Comparison of ENCODE assay signal across 8 cellular contexts in the genomic region with DNA sequence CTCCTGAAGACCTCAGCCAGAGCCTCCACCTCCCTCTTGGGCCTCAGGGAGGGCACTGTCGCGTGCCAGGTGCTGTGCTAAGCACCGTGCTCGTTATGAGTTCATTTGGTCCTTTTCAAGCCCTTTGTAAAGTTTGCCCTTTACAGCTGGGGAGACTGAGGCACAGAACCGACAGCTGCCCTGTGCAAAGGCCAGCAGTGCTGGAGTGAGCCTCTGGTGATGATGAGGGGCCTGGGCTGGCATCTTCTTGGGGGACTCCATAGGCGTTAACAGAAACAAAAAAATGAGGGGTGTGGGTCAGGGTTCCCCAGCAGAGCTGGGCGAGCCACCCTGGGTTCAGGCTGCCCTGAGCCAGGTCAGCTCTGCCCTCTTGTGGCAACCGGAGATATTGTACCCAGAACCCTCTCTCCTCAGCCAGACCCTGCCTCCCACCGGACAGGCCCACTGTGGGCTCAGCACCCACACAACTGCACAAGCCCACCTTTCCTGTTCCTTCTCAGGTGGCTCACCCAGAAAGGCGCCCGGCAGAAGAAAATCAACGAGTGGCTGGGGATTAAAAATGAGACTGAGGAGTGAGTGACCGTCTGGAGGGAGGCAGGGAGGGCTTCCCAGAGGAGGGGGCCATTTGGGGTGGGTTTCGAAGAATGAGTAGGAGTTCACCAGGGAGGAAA. TPM values are rescaled to one million over a fixed set of nuclear protein-coding genes. Genes with fewer than 3 reads are reported as not detected.
A peak's percentile ranks its signal among the peaks of the same experiment; 100 is the strongest.
DNase-seq lines count a peak whose midpoint lies in the region; FAIRE-seq and TF ChIP-seq lines count a peak whose summit lies in the region.

No MANE protein-coding gene starts in this region.

- no peak for DNase-seq in AG04449 (ENCODE audit: low read depth, low spot score)
- DNase-seq in GM12892 (ENCODE audit: insufficient read length) = peak; percentile 92
- DNase-seq in activated T-helper 2 cell treated with anti-CD3 and anti-CD28 coated beads, Interferon-gamma antibody, Interleukin-2, Interleukin-4, amounts not matched to agents 10 μg/mL and 5 μg/mL and 100 μg/mL, durations not matched to agents 14 hours and 24 hours and 36 hours (ENCODE audit: low spot score) = peak; percentile 47
- DNase-seq in glomerular visceral epithelial cell (ENCODE audit: extremely low spot score) = peak; percentile 54
- peak; percentile 89 for DNase-seq in spleen
- DNase-seq in NCI-H2227 (lab: John Stamatoyannopoulos, UW; ENCODE audit: unreplicated experiment) = no peak
- DNase-seq in amniotic stem cell (lab: John Stamatoyannopoulos, UW) = no peak

- FAIRE-seq in GM12892 (lab: Jason Lieb, UNC) = peak; percentile 93

- H3K27ac Mint-ChIP-seq in activated T-helper 2 cell treated with anti-CD3 and anti-CD28 coated beads, Interferon-gamma antibody, Interleukin-2, Interleukin-4, amounts not matched to agents 10 μg/mL and 5 μg/mL and 100 μg/mL, durations not matched to agents 14 hours and 24 hours and 36 hours = no peak overlapping the region

- peaks cover 25% of the 10 kb centered on the region for H3K36me3 Mint-ChIP-seq in activated T-helper 2 cell treated with anti-CD3 and anti-CD28 coated beads, Interferon-gamma antibody, Interleukin-2, Interleukin-4, amounts not matched to agents 10 μg/mL and 5 μg/mL and 100 μg/mL, durations not matched to agents 14 hours and 24 hours and 36 hours (ENCODE audit: low read depth)

- peak overlapping the region; percentile 36 for H3K4me2 ChIP-seq in OCI-LY3 (ENCODE audit: low read length)

- H3K27ac ChIP-seq in OCI-LY3 (ENCODE audit: low read length) (peak overlapping the region; percentile 96; the same call in 1 of the 2 replicates), spleen (peak overlapping the region; percentile 83 to 95 (median 92))

- POLR2A ChIA-PET in AG04449 (lab: Yijun Ruan, JAX) = no interaction called here

- no peak overlapping the region for H3K4me3 ChIP-seq in AG04449 (ENCODE audit: low read depth, low read length)
- no peak overlapping the region for H3K4me3 ChIP-seq in OCI-LY3 (ENCODE audit: low read length)
- H3K4me3 ChIP-seq in spleen = peak overlapping the region in 1 of 8 donors; percentile 58

- H3K9me3 ChIP-seq in OCI-LY3 (ENCODE audit: insufficient read depth, low read length) = no peaks in the 10 kb centered on the region
- H3K9me3 ChIP-seq in spleen = no peaks in the 10 kb centered on the region

- WGBS in spleen, 5 donors = 63 to 72% (median 70%) methylated on average over 14 of the region's 14 CpGs

- H2AFZ ChIP-seq in OCI-LY3 (ENCODE audit: low read depth, low read length) = no peak overlapping the region

- intact Hi-C loops in activated T-helper 2 cell treated with anti-CD3 and anti-CD28 coated beads, Interferon-gamma antibody, Interleukin-2, Interleukin-4, amounts not matched to agents 10 μg/mL and 5 μg/mL and 100 μg/mL, durations not matched to agents 14 hours and 24 hours and 36 hours (cut with micrococcal nuclease) = loop anchor here (1.0 to 10.0 kb wide), 2 partner anchors 55 to 163 kb away; a partner anchor contains a TSS
- intact Hi-C loops in spleen (cut with DNase I; ENCODE audit: low total_unique reads) = no loop called here

- peak overlapping the region; percentile 18; the same call in 1 of the 2 replicates for H3K9ac ChIP-seq in OCI-LY3 (ENCODE audit: low read length)

- no peak overlapping the region for H3K4me3 Mint-ChIP-seq in activated T-helper 2 cell treated with anti-CD3 and anti-CD28 coated beads, Interferon-gamma antibody, Interleukin-2, Interleukin-4, amounts not matched to agents 10 μg/mL and 5 μg/mL and 100 μg/mL, durations not matched to agents 14 hours and 24 hours and 36 hours (ENCODE audit: low read depth)

- H3K36me3 ChIP-seq in OCI-LY3 (replicated peaks; ENCODE audit: low read depth, low read length) (peaks cover 37% of the 10 kb centered on the region), spleen (peaks cover 0 to 65% (median 42%) of the 10 kb centered on the region in 6 donors)

- TF ChIP-seq CTCF in AG04449 (IDR thresholded peaks at IDR 0.05; ENCODE audit: insufficient read depth, low read length, missing control alignments) (peak; percentile 72), OCI-LY3 (IDR thresholded peaks at IDR 0.05; ENCODE audit: low read depth, low read length) (peak; percentile 93), spleen (IDR thresholded peaks at IDR 0.05 in 8 of 11, conservative IDR thresholded peaks at IDR 0.05 in 3 of 11) (peak; percentile 58 to 89 (median 84))

- H3K4me1 ChIP-seq in OCI-LY3 (ENCODE audit: low read length) (peaks cover 53% of the 10 kb centered on the region), spleen (peaks cover 27 to 61% (median 55%) of the 10 kb centered on the region in 6 donors)

- H3K4me1 Mint-ChIP-seq in activated T-helper 2 cell treated with anti-CD3 and anti-CD28 coated beads, Interferon-gamma antibody, Interleukin-2, Interleukin-4, amounts not matched to agents 10 μg/mL and 5 μg/mL and 100 μg/mL, durations not matched to agents 14 hours and 24 hours and 36 hours (ENCODE audit: low read depth) = peaks cover 8% of the 10 kb centered on the region

- peaks cover 8% of the 10 kb centered on the region; the same call in 1 of the 2 replicates for H3K79me2 ChIP-seq in OCI-LY3 (ENCODE audit: low read length)

- CTCF ChIA-PET in AG04449 (lab: Yijun Ruan, JAX) = interaction anchor here (0.8 to 6.8 kb wide), 16 partner anchors 8 to 244 kb away, joined by 3 to 52 read pairs (median 5); a partner anchor contains a TSS

- no peaks in the 10 kb centered on the region for H3K27me3 Mint-ChIP-seq in activated T-helper 2 cell treated with anti-CD3 and anti-CD28 coated beads, Interferon-gamma antibody, Interleukin-2, Interleukin-4, amounts not matched to agents 10 μg/mL and 5 μg/mL and 100 μg/mL, durations not matched to agents 14 hours and 24 hours and 36 hours (ENCODE audit: low read depth)

- no peaks in the 10 kb centered on the region for H4K20me1 ChIP-seq in OCI-LY3 (ENCODE audit: insufficient read depth, low read length)

- TF ChIP-seq POLR2A in GM12892 (IDR thresholded peaks at IDR 0.05; ENCODE audit: low read depth, low read length) (no peak), spleen (IDR thresholded peaks at IDR 0.05) (no peak)

- H3K9me3 Mint-ChIP-seq in activated T-helper 2 cell treated with anti-CD3 and anti-CD28 coated beads, Interferon-gamma antibody, Interleukin-2, Interleukin-4, amounts not matched to agents 10 μg/mL and 5 μg/mL and 100 μg/mL, durations not matched to agents 14 hours and 24 hours and 36 hours = no peaks in the 10 kb centered on the region

- H3K27me3 ChIP-seq in OCI-LY3 (ENCODE audit: low read depth, low read length) = no peaks in the 10 kb centered on the region
- H3K27me3 ChIP-seq in spleen (replicated peaks in 1 of 7) = no peaks in the 10 kb centered on the region

RNA-seq across cellular contexts. Expression of a gene that starts 5.5 kb away (rescaled TPM):
- 309 TPM for polyA plus RNA-seq in GM12892 (2012; ENCODE audit: missing spikeins)
- 37.0 and 41.2 TPM in 2 replicates for total RNA-seq in activated T-helper 2 cell treated with anti-CD3 and anti-CD28 coated beads, Interferon-gamma antibody, Interleukin-2, Interleukin-4, amounts not matched to agents 10 μg/mL and 5 μg/mL and 100 μg/mL, durations not matched to agents 14 hours and 24 hours and 36 hours
- total RNA-seq in spleen = 100 to 1,000 TPM; 206 to 475 (median 330) TPM
- polyA plus RNA-seq in spleen = 100 to 1,000 TPM; 234 to 299 (median 274) TPM

RNA-seq across cellular contexts. Expression of a gene that starts 15.1 kb away (rescaled TPM):
- polyA plus RNA-seq in GM12892 (2012; ENCODE audit: missing spikeins) = 4.0 TPM
- 19.4 and 21.4 TPM in 2 replicates for total RNA-seq in activated T-helper 2 cell treated with anti-CD3 and anti-CD28 coated beads, Interferon-gamma antibody, Interleukin-2, Interleukin-4, amounts not matched to agents 10 μg/mL and 5 μg/mL and 100 μg/mL, durations not matched to agents 14 hours and 24 hours and 36 hours
- 10 to 100 TPM in 6 of 7 donors, 1 to 10 TPM in 1; 6.6 to 22.7 (median 16.3) TPM for total RNA-seq in spleen
- polyA plus RNA-seq in spleen = 1 to 10 TPM; 4.2 to 5.1 (median 4.9) TPM

RNA-seq across cellular contexts. Expression of a gene that starts 24.9 kb away (rescaled TPM):
- 7.1 TPM for polyA plus RNA-seq in GM12892 (2012; ENCODE audit: missing spikeins)
- total RNA-seq in activated T-helper 2 cell treated with anti-CD3 and anti-CD28 coated beads, Interferon-gamma antibody, Interleukin-2, Interleukin-4, amounts not matched to agents 10 μg/mL and 5 μg/mL and 100 μg/mL, durations not matched to agents 14 hours and 24 hours and 36 hours = 14.5 and 14.8 TPM in 2 replicates
- 10 to 100 TPM in 3 of 7 donors, 1 to 10 TPM in 4; 7.8 to 14.1 (median 9.9) TPM for total RNA-seq in spleen
- polyA plus RNA-seq in spleen = 10 to 100 TPM; 12.1 to 15.4 (median 12.3) TPM

RNA-seq across cellular contexts. Expression of a gene that starts 35.7 kb away (rescaled TPM):
- 2.2 TPM for polyA plus RNA-seq in GM12892 (2012; ENCODE audit: missing spikeins)
- 6.3 and 7.4 TPM in 2 replicates for total RNA-seq in activated T-helper 2 cell treated with anti-CD3 and anti-CD28 coated beads, Interferon-gamma antibody, Interleukin-2, Interleukin-4, amounts not matched to agents 10 μg/mL and 5 μg/mL and 100 μg/mL, durations not matched to agents 14 hours and 24 hours and 36 hours
- total RNA-seq in spleen = 1 to 10 TPM; 1.4 to 6.6 (median 3.3) TPM
- 1 to 10 TPM in 2 of 3 donors, under 1 TPM in 1; 0.72 to 1.7 (median 1.3) TPM for polyA plus RNA-seq in spleen

RNA-seq across cellular contexts. Expression of a gene that starts 58.1 kb away (rescaled TPM):
- polyA plus RNA-seq in GM12892 (2012; ENCODE audit: missing spikeins) = 2.2 TPM
- 0.14 TPM in 2 replicates for total RNA-seq in activated T-helper 2 cell treated with anti-CD3 and anti-CD28 coated beads, Interferon-gamma antibody, Interleukin-2, Interleukin-4, amounts not matched to agents 10 μg/mL and 5 μg/mL and 100 μg/mL, durations not matched to agents 14 hours and 24 hours and 36 hours
- total RNA-seq in spleen = 1 to 10 TPM in 6 of 7 donors, under 1 TPM in 1; 0.60 to 7.6 (median 3.3) TPM
- polyA plus RNA-seq in spleen = 1 to 10 TPM in 1 of 3 donors, under 1 TPM in 2; 0.07 to 1.2 (median 0.61) TPM

Comparison
In these comparisons a context has a peak if more than half of its experiments do, and no peak if none do; other contexts are left out.
1. DNase-seq: peak in GM12892 (single experiment), activated T-helper 2 cell treated with anti-CD3 and anti-CD28 coated beads, Interferon-gamma antibody, Interleukin-2, Interleukin-4, amounts not matched to agents 10 μg/mL and 5 μg/mL and 100 μg/mL, durations not matched to agents 14 hours and 24 hours and 36 hours (single experiment), glomerular visceral epithelial cell (single experiment) and spleen (single experiment); none in AG04449 (single experiment), NCI-H2227 (single experiment) and amniotic stem cell (single experiment).
2. Peak in every context shown above with its lines, with median percentiles within 50 percentile points of each other: CTCF ChIP-seq.